Comparison of ENCODE assay signal across 15 cellular contexts in genomic region chr12:95601626-95602025, GRCh38. TPM values are rescaled to one million over a fixed set of nuclear protein-coding genes. Genes with fewer than 3 reads are reported as not detected.
A peak's percentile ranks its signal among the peaks of the same experiment; 100 is the strongest.
DNase-seq lines count a peak whose midpoint lies in the region; ATAC-seq and TF ChIP-seq lines count a peak whose summit lies in the region.
"Had no signal": no experiment of that assay in that cellular context is flagged by ENCODE, and none has a peak within 500 bp of the region (broad histone marks: within the 10 kb centered on the region; RNA-seq: fewer than 3 reads in every experiment).

No MANE protein-coding gene starts in this region.

- no peak overlapping the region for H3K4me2 ChIP-seq in mesendoderm (ENCODE audit: low read length)

- no peaks in the 10 kb centered on the region for H3K79me1 ChIP-seq in mesendoderm (ENCODE audit: low read length)

- WGBS in mesendoderm (ENCODE audit: extremely low coverage, insufficient coverage, low lambda C conversion rate) = no CpG with 5 or more reads among the region's 2 CpGs

- no peak overlapping the region for H3K56ac ChIP-seq in mesendoderm (ENCODE audit: low read length)

- no peak overlapping the region for H2BK5ac ChIP-seq in mesendoderm (ENCODE audit: low read length)

- H3K9ac ChIP-seq in mesendoderm (ENCODE audit: low read length) = no peak overlapping the region

- no peak overlapping the region for H2BK15ac ChIP-seq in mesendoderm (replicated peaks; ENCODE audit: low read depth)

- intact Hi-C loops in Right ventricle myocardium inferior (cut with DNase I) (no loop called here), cardiac septum (cut with DNase I) (no loop called here), left ventricle myocardium inferior (cut with micrococcal nuclease) (no loop called here)

- DNase-seq in Right ventricle myocardium inferior (ENCODE audit: missing footprints) (no peak), cardiac septum (ENCODE audit: low spot score) (no peak), astrocyte of the hippocampus (ENCODE audit: low read depth, low spot score) (peak; percentile 66), left ventricle myocardium inferior (no peak), NCI-H2171 (lab: John Stamatoyannopoulos, UW) (no peak), GDM1 (lab: John Stamatoyannopoulos, UW) (no peak), middle frontal gyrus (ENCODE audit: extremely low spot score, low spot score) (no peak), mesendoderm (no peak)
- DNase-seq: activated naive CD4-positive, alpha-beta T cell treated with Interleukin-2 at 50 U/mL for 16 hours; caudate nucleus; NCI-H2081; small intestine had no signal

- no peaks in the 10 kb centered on the region for H3K36me3 ChIP-seq in left ventricle myocardium inferior
- no peaks in the 10 kb centered on the region for H3K36me3 ChIP-seq in mesendoderm (ENCODE audit: control insufficient read depth, insufficient read depth, low read length)

- peak; percentile 8 for ATAC-seq in Right ventricle myocardium inferior

- no peak overlapping the region for H4K8ac ChIP-seq in mesendoderm (ENCODE audit: low read depth, low read length)

- no peak for TF ChIP-seq CTCF in left ventricle myocardium inferior (IDR thresholded peaks at IDR 0.05; ENCODE audit: borderline replicate concordance)

- H3K79me2 ChIP-seq in mesendoderm (ENCODE audit: control insufficient read depth, insufficient read depth, low read length) = no peaks in the 10 kb centered on the region

- H3K27me3 ChIP-seq in left ventricle myocardium inferior (ENCODE audit: low read depth) = no peaks in the 10 kb centered on the region
- no peaks in the 10 kb centered on the region for H3K27me3 ChIP-seq in mesendoderm (ENCODE audit: insufficient read depth, low read length, poor library complexity)

- H3K4me3 ChIP-seq in left ventricle myocardium inferior (no peak overlapping the region), mesendoderm (ENCODE audit: low read length) (no peak overlapping the region)

- H3K18ac ChIP-seq in mesendoderm (ENCODE audit: low read length) = no peak overlapping the region

- no peak overlapping the region for H4K5ac ChIP-seq in mesendoderm (ENCODE audit: low read length)

- no peak overlapping the region for H3K23ac ChIP-seq in mesendoderm (ENCODE audit: low read length)

- H3K4me1 ChIP-seq in left ventricle myocardium inferior = peaks cover 40% of the 10 kb centered on the region
- H3K4me1 ChIP-seq in mesendoderm (ENCODE audit: control insufficient read depth, low read depth, low read length) = no peaks in the 10 kb centered on the region

- no peaks in the 10 kb centered on the region for H3K9me3 ChIP-seq in left ventricle myocardium inferior (replicated peaks)

- peak overlapping the region; percentile 65 for H3K27ac ChIP-seq in left ventricle myocardium inferior (replicated peaks)
- H3K27ac ChIP-seq in mesendoderm (ENCODE audit: low read depth, low read length) = no peak overlapping the region
- H3K27ac ChIP-seq: VCaP had no signal

- no peak overlapping the region for H2BK120ac ChIP-seq in mesendoderm (ENCODE audit: low read depth, low read length)

- H3K4ac ChIP-seq in mesendoderm (ENCODE audit: low read depth, low read length) = no peak overlapping the region

- no peak overlapping the region for H2AK5ac ChIP-seq in mesendoderm (ENCODE audit: low read length)

RNA-seq across cellular contexts. Expression of gene USP44, which starts 50.4 kb away (rescaled TPM):
- total RNA-seq in Right ventricle myocardium inferior (1.0 TPM), cardiac septum (0.35 TPM), left ventricle myocardium inferior (0.80 TPM)
- 25.0 TPM for polyA plus RNA-seq in mesendoderm (2013, experiment 1 of 2)
- polyA plus RNA-seq in mesendoderm (2013, experiment 2 of 2) = 27.8 TPM
- total RNA-seq: A172, H4 had no signal
